Comparison of ENCODE assay signal across 12 cellular contexts in the genomic region with DNA sequence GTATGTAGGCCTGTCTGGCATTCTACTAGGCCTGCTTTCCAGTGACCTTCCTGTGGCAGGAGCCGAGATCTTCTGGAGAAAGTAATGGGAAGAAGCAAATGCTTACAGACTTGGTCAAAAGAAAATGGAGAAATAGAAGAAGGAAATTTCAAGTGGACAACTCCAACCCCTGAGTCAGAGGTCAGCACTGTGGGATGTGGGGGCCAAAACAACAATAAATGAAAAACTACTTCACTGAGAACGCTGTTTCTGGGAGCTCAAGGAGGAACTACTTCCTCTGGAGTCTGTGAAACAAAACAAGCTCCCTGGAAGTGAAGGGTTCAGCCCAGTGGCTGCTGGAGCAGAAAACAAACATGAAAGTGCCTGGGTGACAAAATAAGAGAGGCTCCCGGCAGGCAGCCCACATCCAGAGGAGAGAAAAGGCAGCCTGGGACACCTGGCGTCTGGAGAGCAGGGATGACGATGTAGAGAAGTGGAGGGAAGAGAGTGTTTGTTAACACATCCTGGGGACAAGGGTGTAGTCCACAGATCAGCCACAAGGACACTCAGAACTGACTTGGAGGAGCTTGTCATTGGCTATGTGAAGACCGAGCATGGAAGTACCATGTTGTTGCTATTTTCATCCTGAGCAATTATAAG.
DNase-seq lines count a peak whose midpoint lies in the region; TF ChIP-seq lines count a peak whose summit lies in the region.
"Had no signal": no experiment of that assay in that cellular context is flagged by ENCODE, and none has a peak within 500 bp of the region (broad histone marks: within the 10 kb centered on the region; RNA-seq: fewer than 3 reads in every experiment).

No MANE protein-coding gene starts in this region.

- peaks cover 22% of the 10 kb centered on the region for H3K4me1 Mint-ChIP-seq in Calu3 (ENCODE audit: low read depth, unreplicated experiment)
- H3K4me1 Mint-ChIP-seq: activated naive CD8-positive, alpha-beta T cell treated with anti-CD3 and anti-CD28 coated beads, Interleukin-2, amount 50 U/mL, for 24 hours had no signal

- no peaks in the 10 kb centered on the region for H3K9me3 Mint-ChIP-seq in Calu3 (ENCODE audit: low read depth, unreplicated experiment)
- H3K9me3 Mint-ChIP-seq: activated naive CD8-positive, alpha-beta T cell treated with anti-CD3 and anti-CD28 coated beads, Interleukin-2, amount 50 U/mL, for 24 hours had no signal

- CTCF ChIA-PET in Calu3 (lab: Charles Lee), result no interaction called here

- no peaks in the 10 kb centered on the region for H3K27me3 Mint-ChIP-seq in Calu3 (ENCODE audit: unreplicated experiment)
- H3K27me3 Mint-ChIP-seq: activated naive CD8-positive, alpha-beta T cell treated with anti-CD3 and anti-CD28 coated beads, Interleukin-2, amount 50 U/mL, for 24 hours had no signal

- no peak for TF ChIP-seq CTCF in Calu3 (IDR thresholded peaks at IDR 0.05; ENCODE audit: unreplicated experiment)

- peak; percentile 17 for DNase-seq in COR-L47 (lab: John Stamatoyannopoulos, UW)
- peak; percentile 48 for DNase-seq in KBM-7
- peak; percentile 16 for DNase-seq in SK-N-DZ (ENCODE audit: low spot score)
- peak; percentile 70 for DNase-seq in left kidney (ENCODE audit: low read depth, low spot score)
- no peak for DNase-seq in activated T-cell treated with anti-CD3 and anti-CD28 coated beads for 4 hours
- no peak for DNase-seq in activated CD4-positive, alpha-beta T cell treated with anti-CD3 and anti-CD28 coated beads, Interleukin-2, amount 50 U/mL, for 48 hours
- no peak for DNase-seq in Calu3
- DNase-seq in HuH-7.5 (ENCODE audit: low spot score), result no peak
- DNase-seq: activated naive CD8-positive, alpha-beta T cell treated with anti-CD3 and anti-CD28 coated beads, Interleukin-2, amount 50 U/mL, for 24 hours; nucleus accumbens; stimulated activated CD4-positive, alpha-beta T cell treated with anti-CD3 and anti-CD28 coated beads, Interleukin-12 subunit alpha, Interleukin-12 subunit beta, amount 100 ng/mL, for 4 hours; T-helper 9 cell had no signal

- intact Hi-C loops in Calu3 (cut with micrococcal nuclease; ENCODE audit: unreplicated experiment), result no loop called here

- in situ Hi-C loops in KBM-7 (cut with MboI; ENCODE audit: low pct_unique_long_range_greater_than_20kb, low sequenced_read_pairs), result no loop called here

- no TSS peak for BruUV-seq in Calu3 (replicated peaks; lab: Mats Ljungman, UMichigan)

- H3K36me3 Mint-ChIP-seq in Calu3 (ENCODE audit: insufficient read depth, unreplicated experiment), result peaks cover 5% of the 10 kb centered on the region

- H3K4me3 Mint-ChIP-seq in Calu3 (ENCODE audit: low read depth, unreplicated experiment), result no peak overlapping the region
- H3K4me3 Mint-ChIP-seq: activated naive CD8-positive, alpha-beta T cell treated with anti-CD3 and anti-CD28 coated beads, Interleukin-2, amount 50 U/mL, for 24 hours had no signal

- no peak overlapping the region for H3K27ac Mint-ChIP-seq in Calu3 (ENCODE audit: unreplicated experiment)
- H3K27ac Mint-ChIP-seq: activated naive CD8-positive, alpha-beta T cell treated with anti-CD3 and anti-CD28 coated beads, Interleukin-2, amount 50 U/mL, for 24 hours had no signal

Comparison
In these comparisons a context has a peak if more than half of its experiments do, and no peak if none do; other contexts are left out.
1. DNase-seq: peak in COR-L47 (single experiment), KBM-7 (single experiment), SK-N-DZ (single experiment) and left kidney (single experiment); none in activated T-cell treated with anti-CD3 and anti-CD28 coated beads for 4 hours (single experiment), activated CD4-positive, alpha-beta T cell treated with anti-CD3 and anti-CD28 coated beads, Interleukin-2, amount 50 U/mL, for 48 hours (0 of 2), Calu3 (single experiment) and HuH-7.5 (single experiment).